8 cellular contexts compared by ENCODE assay signal in the genomic region with DNA sequence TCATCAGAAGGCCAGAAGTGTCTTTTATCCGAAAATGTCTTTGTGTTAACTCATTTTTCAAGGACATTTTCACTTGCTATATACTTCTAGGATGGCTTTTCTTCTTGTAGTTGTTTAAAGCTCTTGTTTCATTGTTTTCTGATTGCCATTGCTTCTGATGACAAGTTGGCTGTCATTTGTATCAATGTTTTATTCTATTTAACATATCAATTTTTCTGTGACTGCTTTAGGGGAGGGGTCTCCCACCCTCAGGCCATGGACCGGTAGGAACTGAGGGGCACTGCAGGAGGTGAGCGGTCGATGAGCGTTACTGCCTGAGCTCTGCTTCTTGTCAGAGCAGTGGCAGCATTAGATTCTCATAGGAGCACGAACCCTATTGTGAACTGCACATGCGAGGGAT.
"Had no signal": no experiment of that assay in that cellular context is flagged by ENCODE, and none has a peak within 500 bp of the region (broad histone marks: within the 10 kb centered on the region; RNA-seq: fewer than 3 reads in every experiment).

No MANE protein-coding gene starts in this region.

- H3K4me3 ChIP-seq: GM12878 had no signal

- DNase-seq: GDM1, GF-D8 had no signal

- FAIRE-seq: G401.6, GM12878, GM12891, GM12892, GM18507, GM19239 had no signal

- ATAC-seq: GM12878 had no signal
